Comparison of ENCODE assay signal across 1 cellular context in the genomic region with DNA sequence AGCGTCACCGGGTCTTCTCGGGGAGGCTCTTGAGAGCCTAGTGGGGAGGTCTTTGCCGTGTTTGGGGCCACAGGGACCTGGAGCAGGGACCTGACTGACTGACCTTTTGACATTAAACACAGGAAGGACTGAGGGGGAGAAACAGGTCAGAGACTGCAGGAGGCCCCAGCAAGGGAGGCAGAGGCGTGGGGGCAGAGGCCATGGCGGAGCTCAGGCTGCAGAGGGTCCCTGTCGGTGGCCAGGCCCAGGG.
TF ChIP-seq lines count a peak whose summit lies in the region.

No MANE protein-coding gene starts in this region.

TF ChIP-seq in HepG2, 621 proteins besides CTCF, POLR2A, EP300 and RAD21 (continues in another document):
- TF ChIP-seq SIX1 (CRISPR knock-in tag; IDR thresholded peaks at IDR 0.05; ENCODE audit: borderline replicate concordance) = no peak
- no peak for TF ChIP-seq THYN1 (CRISPR knock-in tag; IDR thresholded peaks at IDR 0.05; ENCODE audit: borderline replicate concordance, low read depth)
- TF ChIP-seq TCF12 (IDR thresholded peaks at IDR 0.05) = no peak
- TF ChIP-seq TCF12 (CRISPR knock-in tag; IDR thresholded peaks at IDR 0.05) = no peak
- no peak for TF ChIP-seq ZNF619 (CRISPR knock-in tag; IDR thresholded peaks at IDR 0.05)
- TF ChIP-seq POLR2AphosphoS5 (IDR thresholded peaks at IDR 0.05; ENCODE audit: low read depth, low read length) = no peak
- TF ChIP-seq, protein P1, sequence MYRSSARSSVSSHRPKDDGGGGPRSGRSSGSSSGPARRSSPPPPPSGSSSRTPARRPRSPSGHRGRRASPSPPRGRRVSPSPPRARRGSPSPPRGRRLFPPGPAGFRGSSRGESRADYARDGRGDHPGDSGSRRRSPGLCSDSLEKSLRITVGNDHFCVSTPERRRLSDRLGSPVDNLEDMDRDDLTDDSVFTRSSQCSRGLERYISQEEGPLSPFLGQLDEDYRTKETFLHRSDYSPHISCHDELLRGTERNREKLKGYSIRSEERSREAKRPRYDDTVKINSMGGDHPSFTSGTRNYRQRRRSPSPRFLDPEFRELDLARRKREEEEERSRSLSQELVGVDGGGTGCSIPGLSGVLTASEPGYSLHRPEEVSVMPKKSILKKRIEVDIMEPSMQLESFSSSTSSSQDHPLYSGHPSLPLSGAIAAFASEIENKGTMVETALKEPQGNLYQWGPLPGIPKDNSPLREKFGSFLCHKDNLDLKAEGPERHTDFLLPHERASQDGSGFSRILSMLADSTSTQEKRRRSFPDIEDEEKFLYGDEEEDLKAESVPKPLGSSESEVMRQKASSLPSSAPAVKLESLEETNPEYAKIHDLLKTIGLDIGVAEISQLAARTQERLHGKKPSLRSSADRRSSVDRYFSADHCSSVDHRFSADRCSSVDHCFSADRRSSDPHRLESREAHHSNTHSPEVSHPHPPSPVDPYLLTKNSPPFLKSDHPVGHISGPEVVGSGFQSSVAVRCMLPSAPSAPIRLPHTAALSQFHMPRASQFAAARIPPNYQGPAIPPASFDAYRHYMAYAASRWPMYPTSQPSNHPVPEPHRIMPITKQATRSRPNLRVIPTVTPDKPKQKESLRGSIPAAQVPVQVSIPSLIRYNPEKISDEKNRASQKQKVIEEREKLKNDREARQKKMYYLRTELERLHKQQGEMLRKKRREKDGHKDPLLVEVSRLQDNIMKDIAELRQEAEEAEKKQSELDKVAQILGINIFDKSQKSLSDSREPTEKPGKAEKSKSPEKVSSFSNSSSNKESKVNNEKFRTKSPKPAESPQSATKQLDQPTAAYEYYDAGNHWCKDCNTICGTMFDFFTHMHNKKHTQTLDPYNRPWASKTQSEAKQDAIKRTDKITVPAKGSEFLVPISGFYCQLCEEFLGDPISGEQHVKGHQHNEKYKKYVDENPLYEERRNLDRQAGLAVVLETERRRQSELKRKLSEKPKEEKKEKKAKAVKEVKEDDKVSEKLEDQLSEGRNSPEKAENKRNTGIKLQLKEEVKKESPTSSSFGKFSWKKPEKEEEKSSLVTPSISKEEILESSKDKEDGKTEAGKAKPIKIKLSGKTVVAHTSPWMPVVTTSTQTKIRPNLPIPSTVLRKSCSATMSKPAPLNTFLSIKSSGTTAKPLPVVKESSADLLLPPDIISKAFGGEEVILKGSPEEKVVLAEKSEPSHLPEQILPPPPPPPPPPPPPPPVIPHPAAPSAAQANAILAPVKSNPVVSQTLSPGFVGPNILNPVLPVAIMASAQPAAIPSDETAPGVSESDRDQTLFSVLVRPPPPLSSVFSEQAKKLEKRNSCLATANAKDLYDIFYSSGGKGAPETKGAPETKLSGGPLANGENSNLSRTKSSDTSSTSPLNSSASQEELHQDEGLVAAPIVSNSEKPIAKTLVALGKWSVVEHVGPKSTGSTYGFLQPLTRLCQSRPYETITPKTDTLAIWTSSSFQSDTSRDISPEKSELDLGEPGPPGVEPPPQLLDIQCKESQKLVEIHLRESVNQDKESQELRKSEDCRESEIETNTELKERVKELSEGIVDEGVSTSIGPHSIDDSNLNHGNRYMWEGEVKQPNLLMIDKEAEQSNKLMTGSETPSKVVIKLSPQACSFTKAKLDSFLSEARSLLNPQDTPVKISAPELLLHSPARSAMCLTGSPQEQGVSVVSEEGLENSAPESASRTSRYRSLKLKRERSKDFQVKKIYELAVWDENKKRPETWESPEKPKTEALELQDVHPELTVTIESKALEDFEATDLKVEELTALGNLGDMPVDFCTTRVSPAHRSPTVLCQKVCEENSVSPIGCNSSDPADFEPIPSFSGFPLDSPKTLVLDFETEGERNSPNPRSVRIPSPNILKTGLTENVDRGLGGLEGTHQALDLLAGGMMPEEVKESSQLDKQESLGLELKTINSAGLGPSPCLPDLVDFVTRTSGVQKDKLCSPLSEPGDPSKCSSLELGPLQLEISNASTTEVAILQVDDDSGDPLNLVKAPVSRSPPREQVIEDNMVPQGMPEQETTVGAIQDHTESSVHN (CRISPR knock-in tag; IDR thresholded peaks at IDR 0.05) = no peak
- TF ChIP-seq ZNF232 (CRISPR knock-in tag; IDR thresholded peaks at IDR 0.05; ENCODE audit: borderline replicate concordance) = no peak
- TF ChIP-seq KLF16 (CRISPR knock-in tag; IDR thresholded peaks at IDR 0.05) = no peak
- peak in 1 of 2 experiments; percentile 27; a peak in 1 of 4 replicates for TF ChIP-seq NR2F1 (CRISPR knock-in tag; IDR thresholded peaks at IDR 0.05)
- TF ChIP-seq, protein P2, sequence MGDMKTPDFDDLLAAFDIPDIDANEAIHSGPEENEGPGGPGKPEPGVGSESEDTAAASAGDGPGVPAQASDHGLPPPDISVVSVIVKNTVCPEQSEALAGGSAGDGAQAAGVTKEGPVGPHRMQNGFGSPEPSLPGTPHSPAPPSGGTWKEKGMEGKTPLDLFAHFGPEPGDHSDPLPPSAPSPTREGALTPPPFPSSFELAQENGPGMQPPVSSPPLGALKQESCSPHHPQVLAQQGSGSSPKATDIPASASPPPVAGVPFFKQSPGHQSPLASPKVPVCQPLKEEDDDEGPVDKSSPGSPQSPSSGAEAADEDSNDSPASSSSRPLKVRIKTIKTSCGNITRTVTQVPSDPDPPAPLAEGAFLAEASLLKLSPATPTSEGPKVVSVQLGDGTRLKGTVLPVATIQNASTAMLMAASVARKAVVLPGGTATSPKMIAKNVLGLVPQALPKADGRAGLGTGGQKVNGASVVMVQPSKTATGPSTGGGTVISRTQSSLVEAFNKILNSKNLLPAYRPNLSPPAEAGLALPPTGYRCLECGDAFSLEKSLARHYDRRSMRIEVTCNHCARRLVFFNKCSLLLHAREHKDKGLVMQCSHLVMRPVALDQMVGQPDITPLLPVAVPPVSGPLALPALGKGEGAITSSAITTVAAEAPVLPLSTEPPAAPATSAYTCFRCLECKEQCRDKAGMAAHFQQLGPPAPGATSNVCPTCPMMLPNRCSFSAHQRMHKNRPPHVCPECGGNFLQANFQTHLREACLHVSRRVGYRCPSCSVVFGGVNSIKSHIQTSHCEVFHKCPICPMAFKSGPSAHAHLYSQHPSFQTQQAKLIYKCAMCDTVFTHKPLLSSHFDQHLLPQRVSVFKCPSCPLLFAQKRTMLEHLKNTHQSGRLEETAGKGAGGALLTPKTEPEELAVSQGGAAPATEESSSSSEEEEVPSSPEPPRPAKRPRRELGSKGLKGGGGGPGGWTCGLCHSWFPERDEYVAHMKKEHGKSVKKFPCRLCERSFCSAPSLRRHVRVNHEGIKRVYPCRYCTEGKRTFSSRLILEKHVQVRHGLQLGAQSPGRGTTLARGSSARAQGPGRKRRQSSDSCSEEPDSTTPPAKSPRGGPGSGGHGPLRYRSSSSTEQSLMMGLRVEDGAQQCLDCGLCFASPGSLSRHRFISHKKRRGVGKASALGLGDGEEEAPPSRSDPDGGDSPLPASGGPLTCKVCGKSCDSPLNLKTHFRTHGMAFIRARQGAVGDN (CRISPR knock-in tag; IDR thresholded peaks at IDR 0.05) = peak; percentile 50; the same call in 1 of the 2 replicates
- TF ChIP-seq ZNF768 (CRISPR knock-in tag; IDR thresholded peaks at IDR 0.05) = peak; percentile 52; the same call in 1 of the 2 replicates
- TF ChIP-seq NR2F6 (IDR thresholded peaks at IDR 0.05) = peak; percentile 75
- TF ChIP-seq NR2F6 (CRISPR knock-in tag; IDR thresholded peaks at IDR 0.05) = peak; percentile 70
- TF ChIP-seq TBP (CRISPR knock-in tag; IDR thresholded peaks at IDR 0.05) = no peak
- TF ChIP-seq HIVEP1 (CRISPR knock-in tag; IDR thresholded peaks at IDR 0.05) = 0 out of 2 replicates have a peak, but pooled peaks have one; percentile 26
- TF ChIP-seq CREB1 (IDR thresholded peaks at IDR 0.05) = no peak
- TF ChIP-seq CREB1 (CRISPR knock-in tag; IDR thresholded peaks at IDR 0.05) = no peak
- no peak for TF ChIP-seq MAF1 (CRISPR knock-in tag; IDR thresholded peaks at IDR 0.05; ENCODE audit: borderline replicate concordance)
- TF ChIP-seq LCORL (IDR thresholded peaks at IDR 0.05) = no peak
- TF ChIP-seq LCORL (CRISPR knock-in tag; IDR thresholded peaks at IDR 0.05) = no peak
- TF ChIP-seq ZNF556 (CRISPR knock-in tag; IDR thresholded peaks at IDR 0.05; ENCODE audit: borderline replicate concordance) = no peak
- TF ChIP-seq CHD2 (IDR thresholded peaks at IDR 0.05; ENCODE audit: low read depth, low read length) = no peak
- TF ChIP-seq ZNF143 (CRISPR knock-in tag; IDR thresholded peaks at IDR 0.05) = no peak
- no peak for TF ChIP-seq BORCS8-MEF2B (CRISPR knock-in tag; IDR thresholded peaks at IDR 0.05)
- TF ChIP-seq, protein P3, sequence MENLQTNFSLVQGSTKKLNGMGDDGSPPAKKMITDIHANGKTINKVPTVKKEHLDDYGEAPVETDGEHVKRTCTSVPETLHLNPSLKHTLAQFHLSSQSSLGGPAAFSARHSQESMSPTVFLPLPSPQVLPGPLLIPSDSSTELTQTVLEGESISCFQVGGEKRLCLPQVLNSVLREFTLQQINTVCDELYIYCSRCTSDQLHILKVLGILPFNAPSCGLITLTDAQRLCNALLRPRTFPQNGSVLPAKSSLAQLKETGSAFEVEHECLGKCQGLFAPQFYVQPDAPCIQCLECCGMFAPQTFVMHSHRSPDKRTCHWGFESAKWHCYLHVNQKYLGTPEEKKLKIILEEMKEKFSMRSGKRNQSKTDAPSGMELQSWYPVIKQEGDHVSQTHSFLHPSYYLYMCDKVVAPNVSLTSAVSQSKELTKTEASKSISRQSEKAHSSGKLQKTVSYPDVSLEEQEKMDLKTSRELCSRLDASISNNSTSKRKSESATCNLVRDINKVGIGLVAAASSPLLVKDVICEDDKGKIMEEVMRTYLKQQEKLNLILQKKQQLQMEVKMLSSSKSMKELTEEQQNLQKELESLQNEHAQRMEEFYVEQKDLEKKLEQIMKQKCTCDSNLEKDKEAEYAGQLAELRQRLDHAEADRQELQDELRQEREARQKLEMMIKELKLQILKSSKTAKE (CRISPR knock-in tag; IDR thresholded peaks at IDR 0.05; ENCODE audit: borderline replicate concordance) = 0 out of 2 replicates have a peak, but pooled peaks have one; percentile 25
- TF ChIP-seq SNRNP70 (IDR thresholded peaks at IDR 0.05; ENCODE audit: low read depth, low read length) = no peak
- TF ChIP-seq GTF2F1 (IDR thresholded peaks at IDR 0.05; ENCODE audit: low read length) = no peak
- TF ChIP-seq MAFK (conservative IDR thresholded peaks at IDR 0.05 in 1 of 2, IDR thresholded peaks at IDR 0.05 in 1 of 2; ENCODE audit: low read length in 2 of 2) = no peak
- 0 out of 2 replicates have a peak, but pooled peaks have one; percentile 41 for TF ChIP-seq NRL (CRISPR knock-in tag; IDR thresholded peaks at IDR 0.05; ENCODE audit: borderline replicate concordance)
- no peak for TF ChIP-seq YEATS4 (CRISPR knock-in tag; IDR thresholded peaks at IDR 0.05; ENCODE audit: borderline replicate concordance)
- no peak for TF ChIP-seq ZNF180 (CRISPR knock-in tag; IDR thresholded peaks at IDR 0.05; ENCODE audit: borderline replicate concordance, low read depth)
- TF ChIP-seq, protein P4, sequence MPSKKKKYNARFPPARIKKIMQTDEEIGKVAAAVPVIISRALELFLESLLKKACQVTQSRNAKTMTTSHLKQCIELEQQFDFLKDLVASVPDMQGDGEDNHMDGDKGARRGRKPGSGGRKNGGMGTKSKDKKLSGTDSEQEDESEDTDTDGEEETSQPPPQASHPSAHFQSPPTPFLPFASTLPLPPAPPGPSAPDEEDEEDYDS (CRISPR knock-in tag; IDR thresholded peaks at IDR 0.05) = no peak
- TF ChIP-seq MAFG (CRISPR knock-in tag; IDR thresholded peaks at IDR 0.05) = no peak
- TF ChIP-seq, protein P5, sequence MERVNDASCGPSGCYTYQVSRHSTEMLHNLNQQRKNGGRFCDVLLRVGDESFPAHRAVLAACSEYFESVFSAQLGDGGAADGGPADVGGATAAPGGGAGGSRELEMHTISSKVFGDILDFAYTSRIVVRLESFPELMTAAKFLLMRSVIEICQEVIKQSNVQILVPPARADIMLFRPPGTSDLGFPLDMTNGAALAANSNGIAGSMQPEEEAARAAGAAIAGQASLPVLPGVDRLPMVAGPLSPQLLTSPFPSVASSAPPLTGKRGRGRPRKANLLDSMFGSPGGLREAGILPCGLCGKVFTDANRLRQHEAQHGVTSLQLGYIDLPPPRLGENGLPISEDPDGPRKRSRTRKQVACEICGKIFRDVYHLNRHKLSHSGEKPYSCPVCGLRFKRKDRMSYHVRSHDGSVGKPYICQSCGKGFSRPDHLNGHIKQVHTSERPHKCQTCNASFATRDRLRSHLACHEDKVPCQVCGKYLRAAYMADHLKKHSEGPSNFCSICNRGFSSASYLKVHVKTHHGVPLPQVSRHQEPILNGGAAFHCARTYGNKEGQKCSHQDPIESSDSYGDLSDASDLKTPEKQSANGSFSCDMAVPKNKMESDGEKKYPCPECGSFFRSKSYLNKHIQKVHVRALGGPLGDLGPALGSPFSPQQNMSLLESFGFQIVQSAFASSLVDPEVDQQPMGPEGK (CRISPR knock-in tag; IDR thresholded peaks at IDR 0.05) = 0 out of 2 replicates have a peak, but pooled peaks have one; percentile 26
